In genomic region chr10:115141254-115141653, GRCh38 we compare ENCODE assay signal across 1 cellular context.
TF ChIP-seq lines count a peak whose summit lies in the region.

No MANE protein-coding gene starts in this region.

TF ChIP-seq in GM12878, 131 proteins besides CTCF, POLR2A, EP300 and RAD21 (continued from another document):
- TF ChIP-seq ZBTB33 (IDR thresholded peaks at IDR 0.05) (no peak), NBN (IDR thresholded peaks at IDR 0.05) (no peak), YY1 (IDR thresholded peaks at IDR 0.05; ENCODE audit: low read depth, low read length) (no peak), TCF12 (IDR thresholded peaks at IDR 0.05; ENCODE audit: low read depth, low read length) (no peak), HDGF (IDR thresholded peaks at IDR 0.05) (no peak), E2F8 (IDR thresholded peaks at IDR 0.05; ENCODE audit: low read depth, partially characterized antibody) (no peak)
